16 cellular contexts compared by ENCODE assay signal in genomic region chr3:106913111-106913698, GRCh38.
DNase-seq lines count a peak whose midpoint lies in the region; FAIRE-seq and TF ChIP-seq lines count a peak whose summit lies in the region.
"Had no signal": no experiment of that assay in that cellular context is flagged by ENCODE, and none has a peak within 500 bp of the region (broad histone marks: within the 10 kb centered on the region; RNA-seq: fewer than 3 reads in every experiment).

No MANE protein-coding gene starts in this region.

- H2AFZ ChIP-seq in smooth muscle cell (ENCODE audit: low read depth) = peak overlapping the region; percentile 89

- TF ChIP-seq CTCF in smooth muscle cell (IDR thresholded peaks at IDR 0.05; ENCODE audit: borderline replicate concordance, insufficient read depth, poor library complexity, severe bottlenecking) (no peak), Calu3 (IDR thresholded peaks at IDR 0.05; ENCODE audit: unreplicated experiment) (no peak)

- peaks cover 4% of the 10 kb centered on the region for H3K4me1 ChIP-seq in smooth muscle cell (ENCODE audit: low read depth)
- H3K4me1 ChIP-seq: colonic mucosa, psoas muscle, transverse colon had no signal

- H3K9ac ChIP-seq in smooth muscle cell (ENCODE audit: low read depth) = peak overlapping the region; percentile 22

- no peaks in the 10 kb centered on the region for H3K27me3 Mint-ChIP-seq in Calu3 (ENCODE audit: unreplicated experiment)

- H4K20me1 ChIP-seq in smooth muscle cell (ENCODE audit: low read depth) = no peaks in the 10 kb centered on the region

- intact Hi-C loops in Calu3 (cut with micrococcal nuclease; ENCODE audit: unreplicated experiment) = no loop called here

- DNase-seq in HPDE6-E6E7 (ENCODE audit: extremely low spot score) (peak; percentile 4), ecto neural progenitor cell (ENCODE audit: low spot score) (peak; percentile 62), iPS-NIHi7 (ENCODE audit: extremely low spot score) (peak; percentile 49), smooth muscle cell (lab: John Stamatoyannopoulos, UW; ENCODE audit: unreplicated experiment) (peak; percentile 6), RCC 7860 (ENCODE audit: low spot score) (no peak), Calu3 (no peak), NCI-H2227 treated with DMSO at 0.1 percent for 48 hours (lab: John Stamatoyannopoulos, UW) (no peak), NCI-H1048 (lab: John Stamatoyannopoulos, UW) (no peak)
- DNase-seq: activated CD4-positive, CD25-positive, alpha-beta regulatory T cell; activated CD8-positive, alpha-beta memory T cell treated with anti-CD3 and anti-CD28 coated beads, Interleukin-2, amount 50 U/mL, for 48 hours; colonic mucosa; NCI-H1105 treated with DMSO at 0.1 percent for 48 hours; NCI-H446 treated with DMSO at 0.1 percent for 48 hours; psoas muscle; transverse colon had no signal

- no peak overlapping the region for H3K4me3 Mint-ChIP-seq in Calu3 (ENCODE audit: low read depth, unreplicated experiment)
- H3K4me3 Mint-ChIP-seq: activated naive CD4-positive, alpha-beta T cell treated with anti-CD3 and anti-CD28 coated beads, Interleukin-2, amount 50 U/mL, for 24 hours had no signal

- H3K79me2 ChIP-seq in smooth muscle cell (ENCODE audit: low read depth) = no peaks in the 10 kb centered on the region

- no peaks in the 10 kb centered on the region for H3K36me3 Mint-ChIP-seq in Calu3 (ENCODE audit: insufficient read depth, unreplicated experiment)
- H3K36me3 Mint-ChIP-seq: activated naive CD4-positive, alpha-beta T cell treated with anti-CD3 and anti-CD28 coated beads, Interleukin-2, amount 50 U/mL, for 24 hours had no signal

- peak overlapping the region; percentile 19 for H3K4me3 ChIP-seq in smooth muscle cell
- H3K4me3 ChIP-seq: colonic mucosa, psoas muscle, transverse colon had no signal

- no peaks in the 10 kb centered on the region for H3K9me3 ChIP-seq in smooth muscle cell (replicated peaks; ENCODE audit: low read depth)
- H3K9me3 ChIP-seq: colonic mucosa, psoas muscle, transverse colon had no signal

- H3K9me3 Mint-ChIP-seq in Calu3 (ENCODE audit: low read depth, unreplicated experiment) = no peaks in the 10 kb centered on the region
- H3K9me3 Mint-ChIP-seq: activated naive CD4-positive, alpha-beta T cell treated with anti-CD3 and anti-CD28 coated beads, Interleukin-2, amount 50 U/mL, for 24 hours had no signal

- WGBS in smooth muscle cell (ENCODE audit: low lambda C conversion rate) = 6% methylated on average over 14 of the region's 14 CpGs

- CTCF ChIA-PET in Calu3 (lab: Charles Lee) = no interaction called here

- no peaks in the 10 kb centered on the region for H3K27me3 ChIP-seq in smooth muscle cell (ENCODE audit: low read depth)
- H3K27me3 ChIP-seq: colonic mucosa, transverse colon had no signal

- H3F3A ChIP-seq in smooth muscle cell (ENCODE audit: low read depth) = no peaks in the 10 kb centered on the region

- peak overlapping the region; percentile 67 for H3K4me2 ChIP-seq in smooth muscle cell

- no TSS peak for BruUV-seq in Calu3 (replicated peaks; lab: Mats Ljungman, UMichigan)

- no peak overlapping the region for H3K27ac ChIP-seq in smooth muscle cell (ENCODE audit: low read depth)
- H3K27ac ChIP-seq: colonic mucosa, psoas muscle, transverse colon had no signal

- no peak for FAIRE-seq in RCC 7860 (lab: Jason Lieb, UNC)

- no peaks in the 10 kb centered on the region for H3K4me1 Mint-ChIP-seq in Calu3 (ENCODE audit: low read depth, unreplicated experiment)
- H3K4me1 Mint-ChIP-seq: activated naive CD4-positive, alpha-beta T cell treated with anti-CD3 and anti-CD28 coated beads, Interleukin-2, amount 50 U/mL, for 24 hours had no signal

- H3K27ac Mint-ChIP-seq in Calu3 (ENCODE audit: unreplicated experiment) = no peak overlapping the region
- H3K27ac Mint-ChIP-seq: activated naive CD4-positive, alpha-beta T cell treated with anti-CD3 and anti-CD28 coated beads, Interleukin-2, amount 50 U/mL, for 24 hours had no signal

- H3K36me3 ChIP-seq in smooth muscle cell (ENCODE audit: low read depth) = no peaks in the 10 kb centered on the region
- H3K36me3 ChIP-seq: colonic mucosa, transverse colon had no signal

Comparison
In these comparisons a context has a peak if more than half of its experiments do, and no peak if none do; other contexts are left out.
1. DNase-seq: peak in HPDE6-E6E7 (single experiment), ecto neural progenitor cell (single experiment), iPS-NIHi7 (single experiment) and smooth muscle cell (single experiment); none in RCC 7860 (single experiment), Calu3 (single experiment), NCI-H2227 treated with DMSO at 0.1 percent for 48 hours (single experiment) and NCI-H1048 (single experiment).